8 cellular contexts compared by ENCODE assay signal in the genomic region with DNA sequence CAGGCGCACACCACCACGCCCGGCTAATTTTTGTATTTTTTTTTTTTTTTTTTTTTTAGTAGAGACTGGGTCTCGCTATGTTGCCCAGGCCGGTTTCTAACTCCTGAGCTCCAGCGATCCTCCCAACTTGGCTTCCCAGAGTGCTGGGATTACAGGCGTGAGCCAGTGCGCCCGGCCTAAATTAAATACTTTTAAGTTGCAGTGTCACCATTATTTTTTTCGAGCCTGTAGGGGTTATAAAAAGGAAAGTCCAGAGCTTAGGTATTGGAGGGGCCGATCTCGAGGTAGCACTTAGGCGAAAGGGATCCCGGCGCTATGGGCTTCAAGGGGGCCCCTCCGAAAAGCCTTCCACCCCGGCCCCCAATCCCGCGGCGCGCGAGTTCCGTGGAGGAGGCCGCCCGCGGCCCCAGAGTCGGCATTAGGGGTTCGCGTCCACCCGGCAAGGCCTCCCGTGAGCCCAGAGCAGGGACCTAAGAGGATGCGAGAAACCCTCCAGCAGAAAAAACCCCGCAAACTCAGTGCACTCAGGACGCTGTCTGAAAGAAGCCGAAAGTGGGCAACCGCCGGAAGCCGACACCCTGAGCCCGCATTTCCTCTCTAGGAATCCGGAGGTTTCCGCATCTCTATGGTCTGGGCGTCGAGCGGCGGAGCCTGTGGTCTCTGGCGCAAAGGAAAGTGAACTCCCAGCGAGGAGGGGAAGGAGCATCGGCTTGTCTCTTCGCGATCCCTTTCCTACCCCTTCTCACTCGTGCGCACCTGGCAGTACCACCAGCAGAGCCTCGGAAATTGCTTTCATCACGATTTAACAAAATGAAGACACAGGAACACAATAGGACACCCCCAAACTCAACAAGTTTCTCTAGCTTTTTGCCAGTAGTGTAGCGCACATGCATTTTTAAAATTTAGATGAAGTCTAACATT. TPM values are rescaled to one million over a fixed set of nuclear protein-coding genes. Genes with fewer than 3 reads are reported as not detected.
A peak's percentile ranks its signal among the peaks of the same experiment; 100 is the strongest.
DNase-seq lines count a peak whose midpoint lies in the region; TF ChIP-seq lines count a peak whose summit lies in the region.

No MANE protein-coding gene starts in this region.

- H3K9me3 ChIP-seq in GM23248 (ENCODE audit: low read depth) (no peaks in the 10 kb centered on the region), neural cell (ENCODE audit: low read length) (no peaks in the 10 kb centered on the region)

- peak; percentile 90 for TF ChIP-seq POLR2A in Raji (IDR thresholded peaks at IDR 0.05; ENCODE audit: insufficient read depth, low read depth, low read length)

- WGBS in GM23248 (ENCODE audit: low coverage in 1 of 2, low lambda C conversion rate in 2 of 2, missing lambda C conversion rate in 2 of 2), 2 experiments: 9 to 12% methylated on average over 38 to 49 of the region's 55 CpGs

- H3K9me3 Mint-ChIP-seq in stimulated activated naive CD8-positive, alpha-beta T cell treated with anti-CD3 and anti-CD28 coated beads, Interleukin-15, Interleukin-2, amounts not matched to agents 100 ng/mL and 50 ng/mL, for 24 hours: no peaks in the 10 kb centered on the region

- no peak for TF ChIP-seq RAD21 in neural cell (conservative IDR thresholded peaks at IDR 0.05)

- no peaks in the 10 kb centered on the region for H3K36me3 ChIP-seq in GM23248 (ENCODE audit: low read depth)
- H3K36me3 ChIP-seq in neural cell (ENCODE audit: insufficient read depth, low read length): no peaks in the 10 kb centered on the region

- no peaks in the 10 kb centered on the region for H3K36me3 Mint-ChIP-seq in stimulated activated naive CD8-positive, alpha-beta T cell treated with anti-CD3 and anti-CD28 coated beads, Interleukin-15, Interleukin-2, amounts not matched to agents 100 ng/mL and 50 ng/mL, for 24 hours (ENCODE audit: low read depth)

- peaks cover 12% of the 10 kb centered on the region for H3F3A ChIP-seq in GM23248 (ENCODE audit: insufficient read depth)
- no peaks in the 10 kb centered on the region for H3F3A ChIP-seq in neural cell (ENCODE audit: insufficient read depth, low read length, poor library complexity, severe bottlenecking)

- H3K4me1 ChIP-seq in GM23248 (ENCODE audit: insufficient read depth): peaks cover 14% of the 10 kb centered on the region

- no peaks in the 10 kb centered on the region for H3K27me3 ChIP-seq in GM23248 (replicated peaks; ENCODE audit: insufficient read depth)
- no peaks in the 10 kb centered on the region for H3K27me3 ChIP-seq in neural cell (ENCODE audit: insufficient read depth, low read depth, low read length)

- H3K27me3 Mint-ChIP-seq in stimulated activated naive CD8-positive, alpha-beta T cell treated with anti-CD3 and anti-CD28 coated beads, Interleukin-15, Interleukin-2, amounts not matched to agents 100 ng/mL and 50 ng/mL, for 24 hours: peaks cover 13% of the 10 kb centered on the region

- H2AFZ ChIP-seq in GM23248 (peak overlapping the region; percentile 99), neural cell (ENCODE audit: low read depth, low read length) (peak overlapping the region; percentile 84)

- peaks cover 42% of the 10 kb centered on the region for H3K4me1 Mint-ChIP-seq in stimulated activated naive CD8-positive, alpha-beta T cell treated with anti-CD3 and anti-CD28 coated beads, Interleukin-15, Interleukin-2, amounts not matched to agents 100 ng/mL and 50 ng/mL, for 24 hours (ENCODE audit: low read depth)

- peak overlapping the region; percentile 83 for H3K9ac ChIP-seq in GM23248
- H3K9ac ChIP-seq in neural cell (ENCODE audit: low read length): peak overlapping the region; percentile 59

- H3K4me3 ChIP-seq in GM23248: peak overlapping the region; percentile 73
- peak overlapping the region; percentile 77 for H3K4me3 ChIP-seq in fibroblast of villous mesenchyme (ENCODE audit: low read depth, low read length)
- H3K4me3 ChIP-seq in neural cell (ENCODE audit: low read length): peak overlapping the region; percentile 63

- TF ChIP-seq CTCF in fibroblast of villous mesenchyme (IDR thresholded peaks at IDR 0.05; ENCODE audit: insufficient read depth, low read depth, low read length) (no peak), neural cell (IDR thresholded peaks at IDR 0.05; ENCODE audit: poor library complexity, severe bottlenecking) (no peak)

- H3K79me2 ChIP-seq in GM23248 (ENCODE audit: insufficient read depth) (no peaks in the 10 kb centered on the region), neural cell (replicated peaks; ENCODE audit: insufficient read depth, low read length) (no peaks in the 10 kb centered on the region)

- H3K27ac Mint-ChIP-seq in stimulated activated naive CD8-positive, alpha-beta T cell treated with anti-CD3 and anti-CD28 coated beads, Interleukin-15, Interleukin-2, amounts not matched to agents 100 ng/mL and 50 ng/mL, for 24 hours: peak overlapping the region; percentile 96

- DNase-seq in DMS79 (lab: John Stamatoyannopoulos, UW) (peak; percentile 38), GM23248 (peak; percentile 89), LHCN-M2 (ENCODE audit: low read depth) (peak; percentile 87), fibroblast of villous mesenchyme (ENCODE audit: low read depth) (peak; percentile 93)
- DNase-seq in activated effector memory CD4-positive, alpha-beta T cell treated with anti-CD3 and anti-CD28 coated beads, Interleukin-2, amount 50 U/mL, for 16 hours: peak; percentile 91

- peak overlapping the region; percentile 81 for H3K4me3 Mint-ChIP-seq in stimulated activated naive CD8-positive, alpha-beta T cell treated with anti-CD3 and anti-CD28 coated beads, Interleukin-15, Interleukin-2, amounts not matched to agents 100 ng/mL and 50 ng/mL, for 24 hours

- H4K20me1 ChIP-seq in GM23248 (ENCODE audit: insufficient read depth) (no peaks in the 10 kb centered on the region), neural cell (ENCODE audit: insufficient read depth) (no peaks in the 10 kb centered on the region)

- in situ Hi-C loops in GM23248 (cut with MboI): loop anchor here (10.0 kb wide), 1 partner anchor 62 kb away; no protein-coding TSS in a partner anchor

- H3K27ac ChIP-seq in GM23248 (peak overlapping the region; percentile 55), neural cell (ENCODE audit: low read length) (no peak overlapping the region)

- TF ChIP-seq EP300 in neural cell (conservative IDR thresholded peaks at IDR 0.05; ENCODE audit: poor library complexity, severe bottlenecking): no peak

- H3K9me2 ChIP-seq in GM23248 (ENCODE audit: insufficient read depth) (no peaks in the 10 kb centered on the region), neural cell (ENCODE audit: insufficient read depth, low read length) (no peaks in the 10 kb centered on the region)

- peak overlapping the region; percentile 86 for H3K4me2 ChIP-seq in GM23248 (ENCODE audit: unreplicated experiment)
- H3K4me2 ChIP-seq in neural cell (ENCODE audit: low read length): peak overlapping the region; percentile 68

TF ChIP-seq in neural cell, 6 proteins besides CTCF, POLR2A, EP300 and RAD21:
- TF ChIP-seq, protein P1, sequence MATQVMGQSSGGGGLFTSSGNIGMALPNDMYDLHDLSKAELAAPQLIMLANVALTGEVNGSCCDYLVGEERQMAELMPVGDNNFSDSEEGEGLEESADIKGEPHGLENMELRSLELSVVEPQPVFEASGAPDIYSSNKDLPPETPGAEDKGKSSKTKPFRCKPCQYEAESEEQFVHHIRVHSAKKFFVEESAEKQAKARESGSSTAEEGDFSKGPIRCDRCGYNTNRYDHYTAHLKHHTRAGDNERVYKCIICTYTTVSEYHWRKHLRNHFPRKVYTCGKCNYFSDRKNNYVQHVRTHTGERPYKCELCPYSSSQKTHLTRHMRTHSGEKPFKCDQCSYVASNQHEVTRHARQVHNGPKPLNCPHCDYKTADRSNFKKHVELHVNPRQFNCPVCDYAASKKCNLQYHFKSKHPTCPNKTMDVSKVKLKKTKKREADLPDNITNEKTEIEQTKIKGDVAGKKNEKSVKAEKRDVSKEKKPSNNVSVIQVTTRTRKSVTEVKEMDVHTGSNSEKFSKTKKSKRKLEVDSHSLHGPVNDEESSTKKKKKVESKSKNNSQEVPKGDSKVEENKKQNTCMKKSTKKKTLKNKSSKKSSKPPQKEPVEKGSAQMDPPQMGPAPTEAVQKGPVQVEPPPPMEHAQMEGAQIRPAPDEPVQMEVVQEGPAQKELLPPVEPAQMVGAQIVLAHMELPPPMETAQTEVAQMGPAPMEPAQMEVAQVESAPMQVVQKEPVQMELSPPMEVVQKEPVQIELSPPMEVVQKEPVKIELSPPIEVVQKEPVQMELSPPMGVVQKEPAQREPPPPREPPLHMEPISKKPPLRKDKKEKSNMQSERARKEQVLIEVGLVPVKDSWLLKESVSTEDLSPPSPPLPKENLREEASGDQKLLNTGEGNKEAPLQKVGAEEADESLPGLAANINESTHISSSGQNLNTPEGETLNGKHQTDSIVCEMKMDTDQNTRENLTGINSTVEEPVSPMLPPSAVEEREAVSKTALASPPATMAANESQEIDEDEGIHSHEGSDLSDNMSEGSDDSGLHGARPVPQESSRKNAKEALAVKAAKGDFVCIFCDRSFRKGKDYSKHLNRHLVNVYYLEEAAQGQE (IDR thresholded peaks at IDR 0.05; ENCODE audit: borderline replicate concordance): peak; percentile 49
- TF ChIP-seq TAF1 (IDR thresholded peaks at IDR 0.05; ENCODE audit: low read depth) (peak; percentile 61), POLR2AphosphoS5 (IDR thresholded peaks at IDR 0.05) (peak; percentile 59), SMC3 (conservative IDR thresholded peaks at IDR 0.05; ENCODE audit: poor library complexity) (no peak)

RNA-seq across cellular contexts. Expression of a gene that starts 14.1 kb away (rescaled TPM):
- 0.43 TPM in 1 of 2 replicates, not detected in the other for total RNA-seq in GM23248 (2014; rRNA removed; shearing (Covaris generic))
- polyA plus RNA-seq in GM23248 (2016; fragmentation: Nextera tagmentation; extraction: Ambion mirVana) (0.76 TPM in 1 of 2 replicates, not detected in the other), neural cell (6.8 and 8.0 TPM in 2 replicates)
- total RNA-seq in LHCN-M2 (2014; rRNA removed) (0.32 and 0.57 TPM in 2 replicates), fibroblast of villous mesenchyme (2.2 and 2.6 TPM in 2 replicates)
- polyA plus RNA-seq in LHCN-M2 (2012): 1.9 TPM
- polyA minus RNA-seq in neural cell: 5.0 and 5.1 TPM in 2 replicates

Comparison
In these comparisons a context has a peak if more than half of its experiments do, and no peak if none do; other contexts are left out.
1. DNase-seq: peak in every context shown above with its lines; median percentile 93 in fibroblast of villous mesenchyme; 91 in activated effector memory CD4-positive, alpha-beta T cell treated with anti-CD3 and anti-CD28 coated beads, Interleukin-2, amount 50 U/mL, for 16 hours; 89 in GM23248; 87 in LHCN-M2; 38 in DMS79.